19 cellular contexts compared by ENCODE assay signal in genomic region chr12:102978316-102978715, GRCh38. TPM values are rescaled to one million over a fixed set of nuclear protein-coding genes. Genes with fewer than 3 reads are reported as not detected.
DNase-seq lines count a peak whose midpoint lies in the region; ATAC-seq and TF ChIP-seq lines count a peak whose summit lies in the region.
"Had no signal": no experiment of that assay in that cellular context is flagged by ENCODE, and none has a peak within 500 bp of the region (broad histone marks: within the 10 kb centered on the region; RNA-seq: fewer than 3 reads in every experiment).

No MANE protein-coding gene starts in this region.

- H3K4me1 ChIP-seq in endodermal cell (ENCODE audit: control insufficient read depth, insufficient read depth, low read length) (no peaks in the 10 kb centered on the region), neuronal stem cell (ENCODE audit: control insufficient read depth in 2 of 2, insufficient read depth in 1 of 2, low read depth in 1 of 2, low read length in 2 of 2) (peaks cover 5 to 11% of the 10 kb centered on the region in 2 donors), gastroesophageal sphincter (no peaks in the 10 kb centered on the region)
- H3K4me1 ChIP-seq: BLaER1 had no signal

- DNase-seq in NCI-H2227 (lab: John Stamatoyannopoulos, UW; ENCODE audit: unreplicated experiment) (peak; percentile 82), NCI-H2227 treated with DMSO at 0.1 percent for 48 hours (lab: John Stamatoyannopoulos, UW) (no peak), endodermal cell (no peak), neuronal stem cell (ENCODE audit: low spot score) (no peak), globus pallidus (ENCODE audit: low spot score) (no peak)
- DNase-seq: 8988T; CD4-positive, alpha-beta memory T cell; DMS153; DMS79; GDM1; GOT3; H9 had no signal

- peak overlapping the region; percentile 88 for H3K27ac ChIP-seq in endodermal cell (ENCODE audit: low read depth, low read length)
- no peak overlapping the region for H3K27ac ChIP-seq in neuronal stem cell (replicated peaks; ENCODE audit: low read length)
- H3K27ac ChIP-seq in gastroesophageal sphincter = no peak overlapping the region
- H3K27ac ChIP-seq: BLaER1 had no signal

- no peaks in the 10 kb centered on the region for H3K9me3 ChIP-seq in endodermal cell (ENCODE audit: control insufficient read depth, low read length)
- H3K9me3 ChIP-seq in neuronal stem cell (replicated peaks in 1 of 2; ENCODE audit: control insufficient read depth in 2 of 2, insufficient read depth in 1 of 2, low read depth in 1 of 2, low read length in 2 of 2) = no peaks in the 10 kb centered on the region
- no peaks in the 10 kb centered on the region for H3K9me3 ChIP-seq in gastroesophageal sphincter
- H3K9me3 ChIP-seq: BLaER1 had no signal

- H3K4me3 Mint-ChIP-seq in endodermal cell = no peak overlapping the region
- H3K4me3 Mint-ChIP-seq: CD14-positive monocyte; CD4-positive, alpha-beta memory T cell; H9 had no signal

- no peak overlapping the region for H3K23ac ChIP-seq in neuronal stem cell (ENCODE audit: low read depth, low read length, poor library complexity)

- peak overlapping the region; percentile 29 for H2AFZ ChIP-seq in neuronal stem cell (ENCODE audit: low read length)

- H3K79me1 ChIP-seq in neuronal stem cell (ENCODE audit: low read depth, low read length) = no peaks in the 10 kb centered on the region

- no peak overlapping the region for H4K8ac ChIP-seq in neuronal stem cell (ENCODE audit: low read depth, low read length)

- no peak overlapping the region for H3K9ac ChIP-seq in endodermal cell (ENCODE audit: extremely low read depth, low read length, poor library complexity, severe bottlenecking)
- no peak overlapping the region for H3K9ac ChIP-seq in neuronal stem cell (ENCODE audit: low read depth, low read length, poor library complexity)
- H3K9ac ChIP-seq: BLaER1 had no signal

- no peak overlapping the region for H2BK15ac ChIP-seq in neuronal stem cell (ENCODE audit: low read length)

- H2BK120ac ChIP-seq in neuronal stem cell (ENCODE audit: low read depth, low read length) = no peak overlapping the region

- H3K36me3 ChIP-seq in endodermal cell (ENCODE audit: control insufficient read depth, insufficient read depth, low read length) (no peaks in the 10 kb centered on the region), neuronal stem cell (replicated peaks in 1 of 2; ENCODE audit: control insufficient read depth in 2 of 2, insufficient read depth in 2 of 2, low read length in 2 of 2) (no peaks in the 10 kb centered on the region), gastroesophageal sphincter (no peaks in the 10 kb centered on the region)
- H3K36me3 ChIP-seq: BLaER1 had no signal

- peaks cover 39% of the 10 kb centered on the region for H3K27me3 Mint-ChIP-seq in endodermal cell (ENCODE audit: insufficient read depth)

- no peak overlapping the region for H3K18ac ChIP-seq in neuronal stem cell (ENCODE audit: low read length)

- H2BK12ac ChIP-seq in neuronal stem cell (ENCODE audit: low read length) = no peak overlapping the region

- H3K27me3 ChIP-seq in endodermal cell (ENCODE audit: control insufficient read depth, insufficient read depth, low read length, poor library complexity, severe bottlenecking) (peaks cover 21% of the 10 kb centered on the region), neuronal stem cell (ENCODE audit: control insufficient read depth in 3 of 3, insufficient read depth in 3 of 3, low read depth in 1 of 3, low read length in 3 of 3) (no peaks in the 10 kb centered on the region), gastroesophageal sphincter (peaks cover 3% of the 10 kb centered on the region)
- H3K27me3 ChIP-seq: BLaER1 had no signal

- H3K4me2 ChIP-seq in neuronal stem cell (ENCODE audit: insufficient read depth, low read length, poor library complexity, severe bottlenecking) = no peak overlapping the region
- H3K4me2 ChIP-seq: BLaER1 had no signal

- no peak overlapping the region for H2BK5ac ChIP-seq in neuronal stem cell (ENCODE audit: low read length)

- 73 to 88% methylated on average over 9 to 11 of the region's 11 CpGs for WGBS in endodermal cell (ENCODE audit: insufficient coverage in 1 of 2, insufficient read length in 1 of 2), 2 experiments
- WGBS in neuronal stem cell (ENCODE audit: extremely low coverage in 2 of 2, insufficient read length in 2 of 2, insufficient replicate concordance in 1 of 2), 2 donors = no CpG with 5 or more reads among the region's 11 CpGs
- 23 to 58% methylated on average over 9 to 11 of the region's 11 CpGs for WGBS in gastroesophageal sphincter (ENCODE audit: low coverage in 1 of 2), 2 donors

- H3K9me3 Mint-ChIP-seq in endodermal cell = no peaks in the 10 kb centered on the region
- H3K9me3 Mint-ChIP-seq: H9 had no signal

- H3K4me3 ChIP-seq in endodermal cell (ENCODE audit: low read length) (no peak overlapping the region), neuronal stem cell (ENCODE audit: low read length in 2 of 2) (no peak overlapping the region), gastroesophageal sphincter (no peak overlapping the region)
- H3K4me3 ChIP-seq: BLaER1 had no signal

- H3K36me3 Mint-ChIP-seq in endodermal cell (ENCODE audit: low read depth) = no peaks in the 10 kb centered on the region
- H3K36me3 Mint-ChIP-seq: CD14-positive monocyte; CD4-positive, alpha-beta memory T cell had no signal

- H3K4ac ChIP-seq in neuronal stem cell (ENCODE audit: low read length) = no peak overlapping the region

- TF ChIP-seq EP300 in gastroesophageal sphincter (IDR thresholded peaks at IDR 0.05) = no peak

- TF ChIP-seq POLR2A in gastroesophageal sphincter (IDR thresholded peaks at IDR 0.05) = no peak

- H3K4me1 Mint-ChIP-seq in endodermal cell = peaks cover 4% of the 10 kb centered on the region
- H3K4me1 Mint-ChIP-seq: CD14-positive monocyte; CD4-positive, alpha-beta memory T cell; H9 had no signal

- H2AK5ac ChIP-seq in neuronal stem cell (ENCODE audit: low read depth, low read length) = no peak overlapping the region

- no peak for ATAC-seq in gastroesophageal sphincter
- no peak for ATAC-seq in HG03159 (IDR thresholded peaks at IDR 0.05; ENCODE audit: unreplicated experiment)
- ATAC-seq: HepG2 had no signal

- H3K27ac Mint-ChIP-seq in endodermal cell = no peak overlapping the region
- H3K27ac Mint-ChIP-seq: CD14-positive monocyte; CD4-positive, alpha-beta memory T cell; H9 had no signal

- H3K14ac ChIP-seq in neuronal stem cell (ENCODE audit: low read length) = no peak overlapping the region

- H4K91ac ChIP-seq in neuronal stem cell (ENCODE audit: low read depth, low read length, poor library complexity) = no peak overlapping the region

- TF ChIP-seq CTCF in endodermal cell (conservative IDR thresholded peaks at IDR 0.05) (no peak), gastroesophageal sphincter (IDR thresholded peaks at IDR 0.05) (no peak)

RNA-seq across cellular contexts. Expression of gene ASCL1, which starts 20.8 kb away (rescaled TPM):
- total RNA-seq in endodermal cell (not detected), gastroesophageal sphincter (under 1 TPM in 2 of 4 donors, not detected in 2; 0.15 to 0.54 TPM)
- polyA plus RNA-seq in endodermal cell (2013, experiment 1 of 2) = 36.3 TPM
- polyA plus RNA-seq in endodermal cell (2013, experiment 2 of 2) = 30.5 TPM
- 0.08 TPM for polyA plus RNA-seq in neuronal stem cell (2013, experiment 1 of 2)
- polyA plus RNA-seq in neuronal stem cell (2013, experiment 2 of 2) = 0.17 TPM
- total RNA-seq: A673; CD4-positive, alpha-beta memory T cell; H9; HepG2 had no signal
- polyA plus RNA-seq: AG04450; CD14-positive monocyte; CD4-positive, alpha-beta memory T cell; HepG2 had no signal
